Comparison of ENCODE assay signal across 20 cellular contexts in the genomic region with DNA sequence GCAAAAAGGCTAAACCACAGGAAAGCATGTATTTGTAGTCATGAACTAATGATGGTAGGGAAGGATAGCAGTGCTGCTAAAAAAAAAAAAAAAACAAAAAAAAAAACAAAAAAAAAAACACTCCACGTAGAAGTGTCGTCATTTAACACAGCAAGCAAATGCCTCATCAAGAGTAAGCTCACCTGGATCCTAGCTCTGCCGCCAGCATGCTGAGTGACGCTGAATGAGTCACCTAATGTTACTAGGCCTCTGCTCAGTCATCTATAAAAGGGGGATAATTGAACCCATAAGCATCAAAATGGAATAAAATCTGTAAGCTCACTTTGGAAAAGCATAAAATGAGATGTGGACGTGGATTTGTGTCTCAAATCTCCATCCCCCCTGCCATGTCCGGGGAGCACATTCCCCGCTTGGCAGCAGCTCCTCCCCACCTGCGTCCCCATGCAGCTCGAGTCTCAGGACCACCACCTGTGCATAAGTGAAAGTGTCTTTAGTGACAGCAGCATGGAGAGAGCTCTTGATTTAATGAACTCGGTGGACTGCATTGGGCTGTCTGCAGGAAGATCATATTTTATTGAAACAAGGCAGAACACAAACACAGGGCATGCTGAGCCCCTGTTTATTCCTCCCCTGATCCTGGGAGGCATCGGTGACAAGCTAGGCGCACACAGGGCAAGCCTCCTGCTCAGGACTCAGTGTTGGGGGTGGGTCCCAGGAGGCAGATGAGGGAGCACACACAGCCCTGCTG.
DNase-seq lines count a peak whose midpoint lies in the region; ATAC-seq and TF ChIP-seq lines count a peak whose summit lies in the region.
"Had no signal": no experiment of that assay in that cellular context is flagged by ENCODE, and none has a peak within 500 bp of the region (broad histone marks: within the 10 kb centered on the region; RNA-seq: fewer than 3 reads in every experiment).

No MANE protein-coding gene starts in this region.

- no peak overlapping the region for H3K27ac ChIP-seq in foreskin keratinocyte
- H3K27ac ChIP-seq in CD8-positive, alpha-beta T cell (ENCODE audit: low read depth, low read length) = no peak overlapping the region
- H3K27ac ChIP-seq: pancreas, SK-N-MC had no signal

- CTCF ChIA-PET in CD8-positive, alpha-beta T cell (lab: Charles Lee) = no interaction called here

- no peak overlapping the region for H3K4me3 Mint-ChIP-seq in CD8-positive, alpha-beta T cell
- H3K4me3 Mint-ChIP-seq: CD4-positive, alpha-beta T cell; naive B cell had no signal

- no peaks in the 10 kb centered on the region for H3K4me1 ChIP-seq in foreskin keratinocyte
- no peaks in the 10 kb centered on the region for H3K4me1 ChIP-seq in CD8-positive, alpha-beta T cell (ENCODE audit: insufficient read depth, low read length)
- H3K4me1 ChIP-seq: pancreas had no signal

- intact Hi-C loops in CD8-positive, alpha-beta T cell (cut with DNase I, micrococcal nuclease) = no loop called here

- ATAC-seq in foreskin keratinocyte = peak; percentile 86
- ATAC-seq in CD8-positive, alpha-beta T cell = no peak
- ATAC-seq in HG03520 (IDR thresholded peaks at IDR 0.05; ENCODE audit: unreplicated experiment) = no peak
- no peak for ATAC-seq in left lobe of liver
- ATAC-seq in GM21529 (IDR thresholded peaks at IDR 0.05; ENCODE audit: unreplicated experiment) = no peak
- ATAC-seq: activated CD4-positive, CD25-positive, alpha-beta regulatory T cell treated with anti-CD3 and anti-CD28 coated beads, Interleukin-2, amount 50 U/mL, for 24 hours had no signal

- H3K27me3 Mint-ChIP-seq in CD8-positive, alpha-beta T cell (ENCODE audit: low read depth) = peaks cover 12% of the 10 kb centered on the region

- no peaks in the 10 kb centered on the region for H3K4me1 Mint-ChIP-seq in CD8-positive, alpha-beta T cell (ENCODE audit: low read depth)
- H3K4me1 Mint-ChIP-seq: naive B cell had no signal

- DNase-seq in ELR (ENCODE audit: low read depth) (peak; percentile 37), NCI-H146 (lab: John Stamatoyannopoulos, UW) (peak; percentile 72), NCI-H748 (lab: John Stamatoyannopoulos, UW; ENCODE audit: unreplicated experiment) (peak; percentile 32), foreskin keratinocyte (peak; percentile 13 to 25), left lobe of liver (ENCODE audit: low spot score) (no peak)
- no peak for DNase-seq in CD8-positive, alpha-beta T cell
- DNase-seq: activated effector memory CD4-positive, alpha-beta T cell treated with Interleukin-2 at 50 U/mL for 16 hours; CD4-positive, alpha-beta T cell; glutamatergic neuron; GOT3; MV-4-11; naive B cell; NCI-H526; pancreas; stimulated activated CD4-positive, alpha-beta T cell treated with anti-CD3 and anti-CD28 coated beads, Interleukin-2, amount 100 ng/mL, for 48 hours had no signal

- no peaks in the 10 kb centered on the region for H3K36me3 ChIP-seq in CD8-positive, alpha-beta T cell (ENCODE audit: insufficient read depth, low read length)
- H3K36me3 ChIP-seq: pancreas had no signal

- no peaks in the 10 kb centered on the region for H3K9me3 ChIP-seq in CD8-positive, alpha-beta T cell (ENCODE audit: low read length)
- H3K9me3 ChIP-seq: pancreas had no signal

- H3K27ac Mint-ChIP-seq in CD8-positive, alpha-beta T cell = no peak overlapping the region
- H3K27ac Mint-ChIP-seq: CD4-positive, alpha-beta T cell; naive B cell had no signal

- POLR2A ChIA-PET in CD8-positive, alpha-beta T cell (lab: Charles Lee) = no interaction called here

- no peaks in the 10 kb centered on the region for H3K36me3 Mint-ChIP-seq in CD8-positive, alpha-beta T cell
- H3K36me3 Mint-ChIP-seq: naive B cell had no signal

- H3K9me3 Mint-ChIP-seq in CD8-positive, alpha-beta T cell = peaks cover under 1% of the 10 kb centered on the region
- H3K9me3 Mint-ChIP-seq: CD4-positive, alpha-beta T cell had no signal

- H3K27me3 ChIP-seq in foreskin keratinocyte = no peaks in the 10 kb centered on the region
- no peaks in the 10 kb centered on the region for H3K27me3 ChIP-seq in CD8-positive, alpha-beta T cell (ENCODE audit: insufficient read depth, low read length)
- H3K27me3 ChIP-seq: pancreas had no signal

- no peak overlapping the region for H3K4me3 ChIP-seq in CD8-positive, alpha-beta T cell (ENCODE audit: low read depth, low read length)
- H3K4me3 ChIP-seq: lung, pancreas, SK-N-MC had no signal

- TF ChIP-seq CTCF in foreskin keratinocyte (conservative IDR thresholded peaks at IDR 0.05) = no peak
- TF ChIP-seq CTCF in CD8-positive, alpha-beta T cell (IDR thresholded peaks at IDR 0.05) = no peak

Comparison
In these comparisons a context has a peak if more than half of its experiments do, and no peak if none do; other contexts are left out.
1. DNase-seq: peak in ELR (single experiment), NCI-H146 (single experiment), NCI-H748 (single experiment) and foreskin keratinocyte (2 of 2); none in CD8-positive, alpha-beta T cell (0 of 7) and left lobe of liver (single experiment).